1 cellular context compared by ENCODE assay signal in genomic region chr5:1523793-1524480, GRCh38.
TF ChIP-seq lines count a peak whose summit lies in the region.

A gene with protein sequence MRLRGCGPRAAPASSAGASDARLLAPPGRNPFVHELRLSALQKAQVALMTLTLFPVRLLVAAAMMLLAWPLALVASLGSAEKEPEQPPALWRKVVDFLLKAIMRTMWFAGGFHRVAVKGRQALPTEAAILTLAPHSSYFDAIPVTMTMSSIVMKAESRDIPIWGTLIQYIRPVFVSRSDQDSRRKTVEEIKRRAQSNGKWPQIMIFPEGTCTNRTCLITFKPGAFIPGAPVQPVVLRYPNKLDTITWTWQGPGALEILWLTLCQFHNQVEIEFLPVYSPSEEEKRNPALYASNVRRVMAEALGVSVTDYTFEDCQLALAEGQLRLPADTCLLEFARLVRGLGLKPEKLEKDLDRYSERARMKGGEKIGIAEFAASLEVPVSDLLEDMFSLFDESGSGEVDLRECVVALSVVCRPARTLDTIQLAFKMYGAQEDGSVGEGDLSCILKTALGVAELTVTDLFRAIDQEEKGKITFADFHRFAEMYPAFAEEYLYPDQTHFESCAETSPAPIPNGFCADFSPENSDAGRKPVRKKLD (minus strand): TSS chr5:1523960. CDS start chr5:1523844, 116 bp downstream.

TF ChIP-seq in K562, 482 proteins besides CTCF, POLR2A, EP300 and RAD21 (continued from another document and continues in another):
- TF ChIP-seq THAP12 (CRISPR knock-in tag; IDR thresholded peaks at IDR 0.05) = no peak; the same call in 1 of the 2 replicates
- no peak for TF ChIP-seq RNF2 (IDR thresholded peaks at IDR 0.05)
- no peak for TF ChIP-seq ZNF263 (CRISPR knock-in tag; IDR thresholded peaks at IDR 0.05; ENCODE audit: borderline replicate concordance)
- no peak for TF ChIP-seq NR2C2 (CRISPR knock-in tag; IDR thresholded peaks at IDR 0.05)
- no peak for TF ChIP-seq NR2C2 (tag; IDR thresholded peaks at IDR 0.05)
- no peak for TF ChIP-seq FOXA1 (IDR thresholded peaks at IDR 0.05; ENCODE audit: borderline replicate concordance)
- no peak for TF ChIP-seq ARNT (IDR thresholded peaks at IDR 0.05)
- TF ChIP-seq POLR3G (IDR thresholded peaks at IDR 0.05; ENCODE audit: extremely low read depth, insufficient read length, insufficient replicate concordance) = no peak
- TF ChIP-seq PHF20 (IDR thresholded peaks at IDR 0.05; ENCODE audit: partially characterized antibody) = peak; percentile 42
- TF ChIP-seq SRSF9 (IDR thresholded peaks at IDR 0.05; ENCODE audit: borderline replicate concordance, low read depth, low read length) = no peak
- TF ChIP-seq ZFX (CRISPR knock-in tag; IDR thresholded peaks at IDR 0.05) = peak; percentile 95
- TF ChIP-seq MTA3 (IDR thresholded peaks at IDR 0.05; ENCODE audit: borderline replicate concordance) = no peak; the same call in 1 of the 2 replicates
- TF ChIP-seq KDM4B (IDR thresholded peaks at IDR 0.05; ENCODE audit: borderline replicate concordance in 2 of 2, low read depth in 1 of 2) = no peak
- no peak; the same call in 1 of the 2 replicates for TF ChIP-seq KLF13 (tag; IDR thresholded peaks at IDR 0.05; ENCODE audit: borderline replicate concordance, low read depth)
- no peak for TF ChIP-seq ZNF764 (CRISPR knock-in tag; IDR thresholded peaks at IDR 0.05; ENCODE audit: low read depth)
- TF ChIP-seq ZBED1 (IDR thresholded peaks at IDR 0.05) = no peak
- TF ChIP-seq PTTG1 (tag; IDR thresholded peaks at IDR 0.05; ENCODE audit: low read depth) = no peak
- no peak for TF ChIP-seq CBFB (CRISPR knock-in tag; IDR thresholded peaks at IDR 0.05)
- TF ChIP-seq DMBX1 (CRISPR knock-in tag; IDR thresholded peaks at IDR 0.05; ENCODE audit: borderline replicate concordance) = no peak
- no peak for TF ChIP-seq NR2C1 (IDR thresholded peaks at IDR 0.05)
- no peak for TF ChIP-seq NR2C1 (tag; IDR thresholded peaks at IDR 0.05)
- TF ChIP-seq SP1 (CRISPR knock-in tag; IDR thresholded peaks at IDR 0.05) = no peak
- TF ChIP-seq CREB1 (IDR thresholded peaks at IDR 0.05) = peak; percentile 17; the same call in 1 of the 2 replicates
- TF ChIP-seq CREB1 (CRISPR knock-in tag; IDR thresholded peaks at IDR 0.05) = peak; percentile 58; the same call in 1 of the 2 replicates
- no peak for TF ChIP-seq ZNF79 (CRISPR knock-in tag; IDR thresholded peaks at IDR 0.05; ENCODE audit: low read depth)
- TF ChIP-seq, protein P1, sequence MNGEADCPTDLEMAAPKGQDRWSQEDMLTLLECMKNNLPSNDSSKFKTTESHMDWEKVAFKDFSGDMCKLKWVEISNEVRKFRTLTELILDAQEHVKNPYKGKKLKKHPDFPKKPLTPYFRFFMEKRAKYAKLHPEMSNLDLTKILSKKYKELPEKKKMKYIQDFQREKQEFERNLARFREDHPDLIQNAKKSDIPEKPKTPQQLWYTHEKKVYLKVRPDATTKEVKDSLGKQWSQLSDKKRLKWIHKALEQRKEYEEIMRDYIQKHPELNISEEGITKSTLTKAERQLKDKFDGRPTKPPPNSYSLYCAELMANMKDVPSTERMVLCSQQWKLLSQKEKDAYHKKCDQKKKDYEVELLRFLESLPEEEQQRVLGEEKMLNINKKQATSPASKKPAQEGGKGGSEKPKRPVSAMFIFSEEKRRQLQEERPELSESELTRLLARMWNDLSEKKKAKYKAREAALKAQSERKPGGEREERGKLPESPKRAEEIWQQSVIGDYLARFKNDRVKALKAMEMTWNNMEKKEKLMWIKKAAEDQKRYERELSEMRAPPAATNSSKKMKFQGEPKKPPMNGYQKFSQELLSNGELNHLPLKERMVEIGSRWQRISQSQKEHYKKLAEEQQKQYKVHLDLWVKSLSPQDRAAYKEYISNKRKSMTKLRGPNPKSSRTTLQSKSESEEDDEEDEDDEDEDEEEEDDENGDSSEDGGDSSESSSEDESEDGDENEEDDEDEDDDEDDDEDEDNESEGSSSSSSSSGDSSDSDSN (IDR thresholded peaks at IDR 0.05; ENCODE audit: borderline replicate concordance in 1 of 2, low read depth in 2 of 2, low read length in 2 of 2) = 0 out of 4 replicates have a peak, but pooled peaks of 1 of the 2 experiments have one; percentile 35
- TF ChIP-seq ZNF41 (CRISPR knock-in tag; conservative IDR thresholded peaks at IDR 0.05) = no peak
- TF ChIP-seq, protein P2, sequence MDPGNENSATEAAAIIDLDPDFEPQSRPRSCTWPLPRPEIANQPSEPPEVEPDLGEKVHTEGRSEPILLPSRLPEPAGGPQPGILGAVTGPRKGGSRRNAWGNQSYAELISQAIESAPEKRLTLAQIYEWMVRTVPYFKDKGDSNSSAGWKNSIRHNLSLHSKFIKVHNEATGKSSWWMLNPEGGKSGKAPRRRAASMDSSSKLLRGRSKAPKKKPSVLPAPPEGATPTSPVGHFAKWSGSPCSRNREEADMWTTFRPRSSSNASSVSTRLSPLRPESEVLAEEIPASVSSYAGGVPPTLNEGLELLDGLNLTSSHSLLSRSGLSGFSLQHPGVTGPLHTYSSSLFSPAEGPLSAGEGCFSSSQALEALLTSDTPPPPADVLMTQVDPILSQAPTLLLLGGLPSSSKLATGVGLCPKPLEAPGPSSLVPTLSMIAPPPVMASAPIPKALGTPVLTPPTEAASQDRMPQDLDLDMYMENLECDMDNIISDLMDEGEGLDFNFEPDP (CRISPR knock-in tag; IDR thresholded peaks at IDR 0.05) = no peak
- TF ChIP-seq STAT5B (CRISPR knock-in tag; IDR thresholded peaks at IDR 0.05) = no peak
- TF ChIP-seq ERF (CRISPR knock-in tag; IDR thresholded peaks at IDR 0.05) = no peak; the same call in 1 of the 2 replicates
- TF ChIP-seq, protein P3, sequence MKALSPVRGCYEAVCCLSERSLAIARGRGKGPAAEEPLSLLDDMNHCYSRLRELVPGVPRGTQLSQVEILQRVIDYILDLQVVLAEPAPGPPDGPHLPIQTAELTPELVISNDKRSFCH (CRISPR knock-in tag; IDR thresholded peaks at IDR 0.05) = no peak
- TF ChIP-seq, protein P3 (tag; IDR thresholded peaks at IDR 0.05) = no peak
- peak; percentile 84 for TF ChIP-seq NFIC (IDR thresholded peaks at IDR 0.05)
- no peak for TF ChIP-seq ZNF12 (CRISPR knock-in tag; IDR thresholded peaks at IDR 0.05)
- TF ChIP-seq SAFB2 (IDR thresholded peaks at IDR 0.05; ENCODE audit: borderline replicate concordance, low read depth, low read length, severe bottlenecking) = no peak
- TF ChIP-seq, protein P4, sequence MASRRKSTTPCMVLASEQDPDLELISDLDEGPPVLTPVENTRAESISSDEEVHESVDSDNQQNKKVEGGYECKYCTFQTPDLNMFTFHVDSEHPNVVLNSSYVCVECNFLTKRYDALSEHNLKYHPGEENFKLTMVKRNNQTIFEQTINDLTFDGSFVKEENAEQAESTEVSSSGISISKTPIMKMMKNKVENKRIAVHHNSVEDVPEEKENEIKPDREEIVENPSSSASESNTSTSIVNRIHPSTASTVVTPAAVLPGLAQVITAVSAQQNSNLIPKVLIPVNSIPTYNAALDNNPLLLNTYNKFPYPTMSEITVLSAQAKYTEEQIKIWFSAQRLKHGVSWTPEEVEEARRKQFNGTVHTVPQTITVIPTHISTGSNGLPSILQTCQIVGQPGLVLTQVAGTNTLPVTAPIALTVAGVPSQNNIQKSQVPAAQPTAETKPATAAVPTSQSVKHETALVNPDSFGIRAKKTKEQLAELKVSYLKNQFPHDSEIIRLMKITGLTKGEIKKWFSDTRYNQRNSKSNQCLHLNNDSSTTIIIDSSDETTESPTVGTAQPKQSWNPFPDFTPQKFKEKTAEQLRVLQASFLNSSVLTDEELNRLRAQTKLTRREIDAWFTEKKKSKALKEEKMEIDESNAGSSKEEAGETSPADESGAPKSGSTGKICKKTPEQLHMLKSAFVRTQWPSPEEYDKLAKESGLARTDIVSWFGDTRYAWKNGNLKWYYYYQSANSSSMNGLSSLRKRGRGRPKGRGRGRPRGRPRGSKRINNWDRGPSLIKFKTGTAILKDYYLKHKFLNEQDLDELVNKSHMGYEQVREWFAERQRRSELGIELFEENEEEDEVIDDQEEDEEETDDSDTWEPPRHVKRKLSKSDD (conservative IDR thresholded peaks at IDR 0.05; ENCODE audit: low read length) = no peak
- TF ChIP-seq SFPQ (IDR thresholded peaks at IDR 0.05; ENCODE audit: low read depth, low read length) = no peak
- TF ChIP-seq, protein P5, sequence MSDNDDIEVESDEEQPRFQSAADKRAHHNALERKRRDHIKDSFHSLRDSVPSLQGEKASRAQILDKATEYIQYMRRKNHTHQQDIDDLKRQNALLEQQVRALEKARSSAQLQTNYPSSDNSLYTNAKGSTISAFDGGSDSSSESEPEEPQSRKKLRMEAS (CRISPR knock-in tag; IDR thresholded peaks at IDR 0.05) = peak; percentile 88
- TF ChIP-seq CHD2 (IDR thresholded peaks at IDR 0.05; ENCODE audit: low read depth, low read length) = no peak
- TF ChIP-seq E2F3 (CRISPR knock-in tag; IDR thresholded peaks at IDR 0.05) = peak; percentile 51; the same call in 1 of the 2 replicates
- TF ChIP-seq ESRRB (CRISPR knock-in tag; IDR thresholded peaks at IDR 0.05; ENCODE audit: borderline replicate concordance) = no peak
- no peak for TF ChIP-seq PRMT5 (CRISPR knock-in tag; IDR thresholded peaks at IDR 0.05)
- no peak for TF ChIP-seq RFX1 (IDR thresholded peaks at IDR 0.05)
- TF ChIP-seq TCF7L2 (IDR thresholded peaks at IDR 0.05; ENCODE audit: low read depth, low read length) = no peak
- no peak for TF ChIP-seq CHD1 (IDR thresholded peaks at IDR 0.05; ENCODE audit: low read length)
- TF ChIP-seq, protein P6, sequence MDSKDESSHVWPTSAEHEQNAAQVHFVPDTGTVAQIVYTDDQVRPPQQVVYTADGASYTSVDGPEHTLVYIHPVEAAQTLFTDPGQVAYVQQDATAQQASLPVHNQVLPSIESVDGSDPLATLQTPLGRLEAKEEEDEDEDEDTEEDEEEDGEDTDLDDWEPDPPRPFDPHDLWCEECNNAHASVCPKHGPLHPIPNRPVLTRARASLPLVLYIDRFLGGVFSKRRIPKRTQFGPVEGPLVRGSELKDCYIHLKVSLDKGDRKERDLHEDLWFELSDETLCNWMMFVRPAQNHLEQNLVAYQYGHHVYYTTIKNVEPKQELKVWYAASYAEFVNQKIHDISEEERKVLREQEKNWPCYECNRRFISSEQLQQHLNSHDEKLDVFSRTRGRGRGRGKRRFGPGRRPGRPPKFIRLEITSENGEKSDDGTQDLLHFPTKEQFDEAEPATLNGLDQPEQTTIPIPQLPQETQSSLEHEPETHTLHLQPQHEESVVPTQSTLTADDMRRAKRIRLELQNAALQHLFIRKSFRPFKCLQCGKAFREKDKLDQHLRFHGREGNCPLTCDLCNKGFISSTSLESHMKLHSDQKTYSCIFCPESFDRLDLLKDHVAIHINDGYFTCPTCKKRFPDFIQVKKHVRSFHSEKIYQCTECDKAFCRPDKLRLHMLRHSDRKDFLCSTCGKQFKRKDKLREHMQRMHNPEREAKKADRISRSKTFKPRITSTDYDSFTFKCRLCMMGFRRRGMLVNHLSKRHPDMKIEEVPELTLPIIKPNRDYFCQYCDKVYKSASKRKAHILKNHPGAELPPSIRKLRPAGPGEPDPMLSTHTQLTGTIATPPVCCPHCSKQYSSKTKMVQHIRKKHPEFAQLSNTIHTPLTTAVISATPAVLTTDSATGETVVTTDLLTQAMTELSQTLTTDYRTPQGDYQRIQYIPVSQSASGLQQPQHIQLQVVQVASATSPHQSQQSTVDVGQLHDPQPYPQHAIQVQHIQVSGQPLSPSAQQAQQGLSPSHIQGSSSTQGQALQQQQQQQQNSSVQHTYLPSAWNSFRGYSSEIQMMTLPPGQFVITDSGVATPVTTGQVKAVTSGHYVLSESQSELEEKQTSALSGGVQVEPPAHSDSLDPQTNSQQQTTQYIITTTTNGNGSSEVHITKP (IDR thresholded peaks at IDR 0.05; ENCODE audit: partially characterized antibody) = peak; percentile 47
